Comparison of ENCODE assay signal across 11 cellular contexts in the genomic region with DNA sequence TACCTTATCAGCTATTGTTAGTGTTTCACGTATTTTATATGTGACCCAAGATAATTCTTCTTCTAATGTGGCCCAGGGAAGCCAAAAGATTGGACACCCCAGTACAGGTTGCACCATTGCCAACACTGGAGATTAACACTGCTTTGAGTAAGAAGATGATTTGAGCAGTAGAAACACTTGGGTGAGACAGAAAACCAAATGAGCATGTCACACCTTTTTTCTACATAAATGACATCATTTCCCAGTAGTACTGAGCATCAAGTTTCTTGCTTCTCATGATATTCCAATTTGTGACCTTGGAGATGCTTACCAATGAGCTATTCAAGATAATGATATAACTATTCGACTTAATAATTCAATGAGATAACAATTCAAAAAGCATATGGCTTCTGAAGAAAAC.
"Had no signal": no experiment of that assay in that cellular context is flagged by ENCODE, and none has a peak within 500 bp of the region (broad histone marks: within the 10 kb centered on the region; RNA-seq: fewer than 3 reads in every experiment).

No MANE protein-coding gene starts in this region.

- DNase-seq: GM23248, GOT3, H7, H9, HCEC 1CT, HFFc6 had no signal

- H2AFZ ChIP-seq: GM23248, GM23338 had no signal

- FAIRE-seq: H1, H54 had no signal

- H3K4me1 ChIP-seq: HAP-1 had no signal

- H3K27ac ChIP-seq: GM23248 had no signal

- H3K9ac ChIP-seq: GM23248 had no signal

- H3K4me2 ChIP-seq: GM23338 had no signal

- H3K9me3 ChIP-seq: HAP-1 had no signal

- H3K4me1 Mint-ChIP-seq: GM23338, H9 had no signal

- H3K36me3 ChIP-seq: HAP-1 had no signal

- H3K4me3 Mint-ChIP-seq: GM23338, H9, HFFc6 had no signal

- H3K27ac Mint-ChIP-seq: GM23338, H9, HFFc6 had no signal

- H3K4me3 ChIP-seq: GM23248, GM23338, HAP-1 had no signal

- ATAC-seq: GM23338, HCT116 had no signal
